13 cellular contexts compared by ENCODE assay signal in the genomic region with DNA sequence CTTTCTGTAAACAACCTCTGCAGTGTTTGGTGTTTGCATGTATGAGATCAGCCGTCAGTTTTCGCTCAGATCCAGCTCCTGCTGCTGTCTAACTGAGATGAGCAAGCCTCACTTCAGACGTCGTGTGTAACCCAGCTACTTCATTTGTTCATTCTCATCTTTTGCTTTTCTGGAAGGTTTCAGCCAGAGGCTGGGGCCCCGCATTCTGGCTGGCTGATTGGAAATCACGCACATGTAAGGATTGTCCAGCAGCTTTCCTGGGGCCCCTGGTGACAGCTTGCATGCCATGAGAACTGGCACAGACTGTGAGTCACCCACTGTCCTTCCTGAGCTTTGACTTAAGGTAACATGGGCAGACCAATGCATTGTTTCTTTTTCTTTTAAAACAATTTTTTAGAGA. TPM values are rescaled to one million over a fixed set of nuclear protein-coding genes. Genes with fewer than 3 reads are reported as not detected.
DNase-seq lines count a peak whose midpoint lies in the region; ATAC-seq and TF ChIP-seq lines count a peak whose summit lies in the region.
"Had no signal": no experiment of that assay in that cellular context is flagged by ENCODE, and none has a peak within 500 bp of the region (broad histone marks: within the 10 kb centered on the region; RNA-seq: fewer than 3 reads in every experiment).

No MANE protein-coding gene starts in this region.

- CTCF ChIA-PET in activated CD4-positive, alpha-beta memory T cell treated with anti-CD3 and anti-CD28 coated beads, Interleukin-2, amount 10 ng/mL, durations not matched to agents 7 days and 5 days (lab: Charles Lee): interaction anchor here (1.0 to 2.9 kb wide), 2 partner anchors 12 to 51 kb away, joined by 3 to 11 read pairs; no protein-coding TSS in a partner anchor

- no peaks in the 10 kb centered on the region for H3K36me3 Mint-ChIP-seq in activated CD4-positive, alpha-beta memory T cell treated with anti-CD3 and anti-CD28 coated beads, Interleukin-2, amount 10 ng/mL, durations not matched to agents 7 days and 5 days (ENCODE audit: low read depth)
- H3K36me3 Mint-ChIP-seq: naive B cell had no signal

- WGBS in esophagus squamous epithelium, 2 donors: 73% methylated on average over 5 to 6 of the region's 6 CpGs

- H3K4me1 ChIP-seq in esophagus squamous epithelium (peaks cover 17 to 77% (median 41%) of the 10 kb centered on the region in 3 donors), SJCRH30 (no peaks in the 10 kb centered on the region)

- ATAC-seq in stimulated activated naive CD8-positive, alpha-beta T cell treated with anti-CD3 and anti-CD28 coated beads, Interleukin-15, amount 100 ng/mL, for 72 hours: peak; percentile 6
- ATAC-seq: K562 had no signal

- H3K9me3 ChIP-seq in esophagus squamous epithelium: no peaks in the 10 kb centered on the region
- no peaks in the 10 kb centered on the region for H3K9me3 ChIP-seq in SJCRH30 (replicated peaks)
- H3K9me3 ChIP-seq: Peyer's patch had no signal

- H3K9me3 Mint-ChIP-seq in activated CD4-positive, alpha-beta memory T cell treated with anti-CD3 and anti-CD28 coated beads, Interleukin-2, amount 10 ng/mL, durations not matched to agents 7 days and 5 days: no peaks in the 10 kb centered on the region
- H3K9me3 Mint-ChIP-seq in stimulated activated naive CD8-positive, alpha-beta T cell treated with anti-CD3 and anti-CD28 coated beads, Interleukin-15, amount 100 ng/mL, for 72 hours: no peaks in the 10 kb centered on the region
- H3K9me3 Mint-ChIP-seq: naive B cell had no signal

- no peaks in the 10 kb centered on the region for H3K27me3 ChIP-seq in esophagus squamous epithelium
- H3K27me3 ChIP-seq in SJCRH30: no peaks in the 10 kb centered on the region
- H3K27me3 ChIP-seq: Peyer's patch had no signal

- peaks cover 51% of the 10 kb centered on the region for H3K4me1 Mint-ChIP-seq in activated CD4-positive, alpha-beta memory T cell treated with anti-CD3 and anti-CD28 coated beads, Interleukin-2, amount 10 ng/mL, durations not matched to agents 7 days and 5 days
- peaks cover 69% of the 10 kb centered on the region for H3K4me1 Mint-ChIP-seq in stimulated activated naive CD8-positive, alpha-beta T cell treated with anti-CD3 and anti-CD28 coated beads, Interleukin-15, amount 100 ng/mL, for 72 hours

- intact Hi-C loops in esophagus squamous epithelium (cut with DNase I): no loop called here

- H3K4me3 ChIP-seq in esophagus squamous epithelium (no peak overlapping the region), SJCRH30 (no peak overlapping the region)
- H3K4me3 ChIP-seq: K562, Peyer's patch had no signal

- peak overlapping the region; percentile 73 for H3K27ac Mint-ChIP-seq in activated CD4-positive, alpha-beta memory T cell treated with anti-CD3 and anti-CD28 coated beads, Interleukin-2, amount 10 ng/mL, durations not matched to agents 7 days and 5 days
- peak overlapping the region in 1 of 2 donors; percentile 19 for H3K27ac Mint-ChIP-seq in stimulated activated naive CD8-positive, alpha-beta T cell treated with anti-CD3 and anti-CD28 coated beads, Interleukin-15, amount 100 ng/mL, for 72 hours

- H3K4me3 Mint-ChIP-seq in activated CD4-positive, alpha-beta memory T cell treated with anti-CD3 and anti-CD28 coated beads, Interleukin-2, amount 10 ng/mL, durations not matched to agents 7 days and 5 days: no peak overlapping the region
- H3K4me3 Mint-ChIP-seq in stimulated activated naive CD8-positive, alpha-beta T cell treated with anti-CD3 and anti-CD28 coated beads, Interleukin-15, amount 100 ng/mL, for 72 hours: peak overlapping the region; percentile 66 to 72
- H3K4me3 Mint-ChIP-seq: naive B cell had no signal

- POLR2A ChIA-PET in activated CD4-positive, alpha-beta memory T cell treated with anti-CD3 and anti-CD28 coated beads, Interleukin-2, amount 10 ng/mL, durations not matched to agents 7 days and 5 days (lab: Charles Lee): interaction anchor here (0.7 to 3.0 kb wide), 4 partner anchors 8 to 21 kb away, joined by 3 to 15 read pairs (median 7); no protein-coding TSS in a partner anchor

- H3K27me3 Mint-ChIP-seq in activated CD4-positive, alpha-beta memory T cell treated with anti-CD3 and anti-CD28 coated beads, Interleukin-2, amount 10 ng/mL, durations not matched to agents 7 days and 5 days: no peaks in the 10 kb centered on the region
- no peaks in the 10 kb centered on the region for H3K27me3 Mint-ChIP-seq in stimulated activated naive CD8-positive, alpha-beta T cell treated with anti-CD3 and anti-CD28 coated beads, Interleukin-15, amount 100 ng/mL, for 72 hours

- no peaks in the 10 kb centered on the region for H3K36me3 ChIP-seq in esophagus squamous epithelium
- H3K36me3 ChIP-seq in SJCRH30: no peaks in the 10 kb centered on the region
- H3K36me3 ChIP-seq: Peyer's patch had no signal

- TF ChIP-seq POLR2A in esophagus squamous epithelium (IDR thresholded peaks at IDR 0.05): no peak

- H3K27ac ChIP-seq in esophagus squamous epithelium (peak overlapping the region in 3 of 4 donors; percentile 52 to 76 (median 57)), SJCRH30 (no peak overlapping the region)

- no peak for TF ChIP-seq CTCF in esophagus squamous epithelium (IDR thresholded peaks at IDR 0.05)

- peak; percentile 40 for DNase-seq in activated CD4-positive, alpha-beta T cell treated with anti-CD3 and anti-CD28 coated beads for 48 hours
- no peak for DNase-seq in activated CD4-positive, alpha-beta T cell treated with anti-CD3 and anti-CD28 coated beads, Interleukin-2, amount 50 U/mL, for 1 hour
- peak; percentile 20 for DNase-seq in activated CD4-positive, alpha-beta memory T cell treated with anti-CD3 and anti-CD28 coated beads, Interleukin-2, amount 10 ng/mL, durations not matched to agents 7 days and 5 days
- DNase-seq in esophagus squamous epithelium (lab: John Stamatoyannopoulos, UW) (no peak), SJCRH30 (no peak), AML-193 (lab: John Stamatoyannopoulos, UW) (no peak)
- DNase-seq in stimulated activated naive CD8-positive, alpha-beta T cell treated with anti-CD3 and anti-CD28 coated beads, Interleukin-15, amount 100 ng/mL, for 72 hours: no peak
- no peak for DNase-seq in stimulated activated CD4-positive, alpha-beta T cell treated with anti-CD3 and anti-CD28 coated beads, Interleukin-4, amount 100 ng/mL, for 4 hours
- DNase-seq: DMS53, naive B cell, NCI-H2081 treated with DMSO at 0.1 percent for 48 hours, Peyer's patch had no signal

RNA-seq across cellular contexts. Expression of a gene that starts 49.0 kb away (rescaled TPM):
- total RNA-seq in activated CD4-positive, alpha-beta memory T cell treated with anti-CD3 and anti-CD28 coated beads, Interleukin-2, amount 10 ng/mL, durations not matched to agents 7 days and 5 days: 10 to 100 TPM; 19.1 to 22.4 TPM
- total RNA-seq in esophagus squamous epithelium: 10 to 100 TPM in 2 of 4 donors, 1 to 10 TPM in 1, under 1 TPM in 1; 0.91 to 17.9 (median 6.8) TPM
- 0.26 and 0.43 TPM in 2 replicates for total RNA-seq in SJCRH30 (2014; rRNA removed; shearing (Covaris generic))
- total RNA-seq: K562 had no signal

Comparison
In these comparisons a context has a peak if more than half of its experiments do, and no peak if none do; other contexts are left out.
1. DNase-seq: peak in activated CD4-positive, alpha-beta T cell treated with anti-CD3 and anti-CD28 coated beads for 48 hours (single experiment) and activated CD4-positive, alpha-beta memory T cell treated with anti-CD3 and anti-CD28 coated beads, Interleukin-2, amount 10 ng/mL, durations not matched to agents 7 days and 5 days (single experiment); none in activated CD4-positive, alpha-beta T cell treated with anti-CD3 and anti-CD28 coated beads, Interleukin-2, amount 50 U/mL, for 1 hour (single experiment), esophagus squamous epithelium (single experiment), stimulated activated naive CD8-positive, alpha-beta T cell treated with anti-CD3 and anti-CD28 coated beads, Interleukin-15, amount 100 ng/mL, for 72 hours (0 of 2), SJCRH30 (0 of 2), AML-193 (0 of 2) and stimulated activated CD4-positive, alpha-beta T cell treated with anti-CD3 and anti-CD28 coated beads, Interleukin-4, amount 100 ng/mL, for 4 hours (0 of 2).